Comparison of ENCODE assay signal across 1 cellular context in genomic region chr15:57554063-57554820, GRCh38.
TF ChIP-seq lines count a peak whose summit lies in the region.

No MANE protein-coding gene starts in this region.

TF ChIP-seq in IMR-90, 13 proteins besides CTCF, POLR2A, EP300 and RAD21 (continued from another document):
- no peak for TF ChIP-seq ELK1 (IDR thresholded peaks at IDR 0.05; ENCODE audit: borderline replicate concordance, low read depth, low read length)
- no peak for TF ChIP-seq FOS (IDR thresholded peaks at IDR 0.05; ENCODE audit: low read depth, low read length)
- no peak for TF ChIP-seq USF2 (IDR thresholded peaks at IDR 0.05; ENCODE audit: low read depth, low read length)
- no peak for TF ChIP-seq NFE2L2 (IDR thresholded peaks at IDR 0.05; ENCODE audit: low read depth, low read length)
- TF ChIP-seq MAFK (IDR thresholded peaks at IDR 0.05; ENCODE audit: low read depth, low read length), result no peak
